In genomic region chr7:29881724-29882123, GRCh38 we compare ENCODE assay signal across 31 cellular contexts.
DNase-seq lines count a peak whose midpoint lies in the region; FAIRE-seq and TF ChIP-seq lines count a peak whose summit lies in the region.
"Had no signal": no experiment of that assay in that cellular context is flagged by ENCODE, and none has a peak within 500 bp of the region (broad histone marks: within the 10 kb centered on the region; RNA-seq: fewer than 3 reads in every experiment).

No MANE protein-coding gene starts in this region.

- H4K8ac ChIP-seq in H9 (replicated peaks; ENCODE audit: insufficient read length, low read depth, low read length) (no peak overlapping the region), H1 (ENCODE audit: extremely low read depth, insufficient read depth, low read length) (no peak overlapping the region)

- peaks cover 4% of the 10 kb centered on the region; the same call in 1 of the 2 replicates for H3K4me1 ChIP-seq in H9 (ENCODE audit: insufficient read depth, low read length)
- H3K4me1 ChIP-seq in H1 (replicated peaks in 1 of 4; ENCODE audit: control insufficient read depth in 3 of 4, insufficient read depth in 4 of 4, low read length in 3 of 4), result peaks cover 7 to 15% (median 15%) of the 10 kb centered on the region in 4 experiments
- H3K4me1 ChIP-seq: left lung, SJCRH30 had no signal

- no peaks in the 10 kb centered on the region for H3K36me3 ChIP-seq in H1 (ENCODE audit: control insufficient read depth in 2 of 4, insufficient read depth in 4 of 4, low read length in 3 of 4)
- H3K36me3 ChIP-seq: heart left ventricle, left lung, SJCRH30, thyroid gland had no signal

- H3K27me3 Mint-ChIP-seq in H9 (ENCODE audit: low read depth) (no peaks in the 10 kb centered on the region), nephron (ENCODE audit: low read depth) (peaks cover 30% of the 10 kb centered on the region)

- H4K20me1 ChIP-seq in H9 (ENCODE audit: control insufficient read depth, insufficient read depth, insufficient read length) (no peaks in the 10 kb centered on the region), H1 (replicated peaks in 1 of 2; ENCODE audit: control insufficient read depth in 1 of 2, insufficient read depth in 2 of 2, low read length in 2 of 2) (no peaks in the 10 kb centered on the region)

- H2AFZ ChIP-seq in H9 (ENCODE audit: low read length) (no peak overlapping the region), H1 (ENCODE audit: low read length) (peak overlapping the region; percentile 77; the same call in 1 of the 2 replicates)

- no peak overlapping the region for H2BK15ac ChIP-seq in H9 (ENCODE audit: low read depth, low read length)
- no peak overlapping the region for H2BK15ac ChIP-seq in H1 (ENCODE audit: low read length)

- CTCF ChIA-PET in H1 (lab: Charles Lee; ENCODE audit: partially characterized antibody), result interaction anchor here (0.9 to 5.2 kb wide), 18 partner anchors 10 to 400 kb away, joined by 3 to 18 read pairs (median 3); no protein-coding TSS in a partner anchor

- POLR2A ChIA-PET in H1 (lab: Charles Lee; ENCODE audit: partially characterized antibody), result interaction anchor here (1.2 to 1.6 kb wide), 2 partner anchors 10 to 240 kb away, joined by 3 read pairs; no protein-coding TSS in a partner anchor

- no peaks in the 10 kb centered on the region for H3K23me2 ChIP-seq in H9 (ENCODE audit: insufficient read length, low read depth, low read length, poor library complexity, severe bottlenecking)
- peaks cover 10% of the 10 kb centered on the region for H3K23me2 ChIP-seq in H1 (ENCODE audit: low read depth, low read length)

- H2BK20ac ChIP-seq in H9 (ENCODE audit: low read depth, low read length, poor library complexity, severe bottlenecking) (no peak overlapping the region), H1 (ENCODE audit: low read length) (no peak overlapping the region)

- H3K4ac ChIP-seq in H9 (ENCODE audit: low read depth, low read length), result no peak overlapping the region
- H3K4ac ChIP-seq in H1 (replicated peaks; ENCODE audit: insufficient read length, low read depth, low read length), result no peak overlapping the region

- H3K23ac ChIP-seq in H9 (ENCODE audit: insufficient read length, low read depth, low read length), result no peak overlapping the region
- no peak overlapping the region for H3K23ac ChIP-seq in H1 (ENCODE audit: insufficient read length)

- H3K14ac ChIP-seq in H9 (ENCODE audit: insufficient read depth, low read length), result no peak overlapping the region
- H3K14ac ChIP-seq in H1 (ENCODE audit: insufficient read length), result no peak overlapping the region

- H3T11ph ChIP-seq in H9 (ENCODE audit: low read length), result no peak overlapping the region

- H2BK12ac ChIP-seq in H9 (ENCODE audit: insufficient read length, low read depth, low read length) (no peak overlapping the region), H1 (ENCODE audit: low read depth, low read length) (peak overlapping the region; percentile 41; the same call in 1 of the 2 replicates)

- H3K18ac ChIP-seq in H9 (ENCODE audit: insufficient read length, low read depth, low read length), result no peak overlapping the region
- 0 out of 2 replicates have a peak overlapping the region, but pooled peaks have one; percentile 44 for H3K18ac ChIP-seq in H1 (ENCODE audit: extremely low read depth, low read length)

- FAIRE-seq in H1 (lab: Jason Lieb, UNC), result peak; percentile 84
- FAIRE-seq: RCC 7860 had no signal

- no peak overlapping the region for H3K4me2 ChIP-seq in H9 (ENCODE audit: insufficient read depth, insufficient read length, low read length)
- H3K4me2 ChIP-seq in H1 (ENCODE audit: insufficient read depth in 1 of 2, low read depth in 2 of 2, low read length in 2 of 2), result peak overlapping the region; percentile 37 to 41; a peak in 2 of 4 replicates

- H4K91ac ChIP-seq in H9 (ENCODE audit: insufficient read length, low read depth, low read length) (no peak overlapping the region), H1 (replicated peaks; ENCODE audit: insufficient read length, low read length) (no peak overlapping the region)

- TF ChIP-seq CTCF in H9 (conservative IDR thresholded peaks at IDR 0.05) (peak; percentile 48; the same call in 2 of the 3 replicates), H1 (IDR thresholded peaks at IDR 0.05; ENCODE audit: control extremely low read depth in 1 of 3, insufficient read depth in 1 of 3, low read depth in 1 of 3, low read length in 3 of 3) (peak; percentile 24 to 55 (median 47)), nephron (IDR thresholded peaks at IDR 0.05; ENCODE audit: unreplicated experiment in 3 of 3) (no peak)

- H3K4me1 Mint-ChIP-seq in H9 (peaks cover 28 to 33% of the 10 kb centered on the region in 2 experiments), nephron (peaks cover 29% of the 10 kb centered on the region)

- no peak overlapping the region for H3K9ac ChIP-seq in H9 (ENCODE audit: extremely low read depth, insufficient read length, low read length)
- no peak overlapping the region for H3K9ac ChIP-seq in H1 (replicated peaks in 1 of 4; ENCODE audit: extremely low read depth in 1 of 4, low read depth in 3 of 4, low read length in 3 of 4)

- no peak for TF ChIP-seq POLR2A in H1 (IDR thresholded peaks at IDR 0.05; ENCODE audit: control extremely low read depth in 1 of 2, low read depth in 2 of 2, low read length in 2 of 2)

- no CpG with 5 or more reads among the region's 7 CpGs for WGBS in H9 (ENCODE audit: extremely low coverage, insufficient read length, low lambda C conversion rate)
- 22% methylated on average over 7 of the region's 7 CpGs; no CpG with 5 or more reads in 1 of the 2 experiments for WGBS in H1 (ENCODE audit: extremely low coverage in 1 of 2, insufficient coverage in 1 of 2, insufficient read length in 1 of 2, insufficient replicate concordance in 2 of 2, low coverage in 1 of 2, low lambda C conversion rate in 2 of 2, missing lambda C conversion rate in 1 of 2), 2 experiments

- H3K79me2 ChIP-seq in H9 (ENCODE audit: insufficient read depth, low read length) (no peaks in the 10 kb centered on the region), H1 (ENCODE audit: control insufficient read depth in 1 of 2, insufficient read depth in 2 of 2, low read length in 2 of 2) (0 out of 4 replicates have a peak, but pooled peaks cover 0 to 3% of the 10 kb centered on the region in 2 experiments)

- H2BK5ac ChIP-seq in H9 (ENCODE audit: insufficient read length, low read length), result no peak overlapping the region
- H2BK5ac ChIP-seq in H1 (ENCODE audit: low read depth, low read length), result 0 out of 2 replicates have a peak overlapping the region, but pooled peaks have one; percentile 36

- H3K27ac ChIP-seq in H9 (ENCODE audit: insufficient read length, low read depth, low read length) (no peak overlapping the region), H1 (ENCODE audit: low read depth, low read length) (no peak overlapping the region)
- H3K27ac ChIP-seq: coronary artery, heart left ventricle, left lung, SJCRH30, skin epidermis, thyroid gland had no signal

- H3K79me1 ChIP-seq in H9 (ENCODE audit: insufficient read depth, low read depth, low read length, poor library complexity, severe bottlenecking), result no peaks in the 10 kb centered on the region
- H3K79me1 ChIP-seq in H1 (ENCODE audit: low read depth, low read length), result no peaks in the 10 kb centered on the region; the same call in 1 of the 2 replicates

- H3K9me3 ChIP-seq in H9 (ENCODE audit: control insufficient read depth, low read depth, low read length), result no peaks in the 10 kb centered on the region
- H3K9me3 ChIP-seq in H1 (ENCODE audit: insufficient read depth in 2 of 2, low read depth in 1 of 2, low read length in 1 of 2), result no peaks in the 10 kb centered on the region
- H3K9me3 ChIP-seq: heart left ventricle, left lung, SJCRH30, thyroid gland had no signal

- H3K27ac Mint-ChIP-seq in H9, result peak overlapping the region in 1 of 3 experiments; percentile 77; a peak in 1 of 7 replicates
- H3K27ac Mint-ChIP-seq in nephron, result peak overlapping the region in 2 of 3 experiments; percentile 7 to 40
- H3K27ac Mint-ChIP-seq: activated CD4-positive, alpha-beta memory T cell treated with anti-CD3 and anti-CD28 coated beads for 36 hours; activated naive CD4-positive, alpha-beta T cell treated with anti-CD3 and anti-CD28 coated beads, Interleukin-2, amount 10 ng/mL, durations not matched to agents 7 days and 5 days; activated T-helper 1 cell treated with anti-CD3 and anti-CD28 coated beads, Interleukin-12 subunit alpha, Interleukin-12 subunit beta, Interleukin-2, Interleukin-4 antibody, amounts not matched to agents 30 ng/mL and 10 ng/mL and 1 ng/mL, durations not matched to agents 14 hours and 24 hours and 36 hours; CD4-positive, alpha-beta T cell; effector memory CD8-positive, alpha-beta T cell; stimulated activated naive CD8-positive, alpha-beta T cell treated with anti-CD3 and anti-CD28 coated beads, Interleukin-15, amount 100 ng/mL, for 72 hours; T-cell had no signal

- H2BK120ac ChIP-seq in H9 (ENCODE audit: low read depth, low read length, poor library complexity, severe bottlenecking) (no peak overlapping the region), H1 (replicated peaks; ENCODE audit: low read depth, low read length) (no peak overlapping the region)

- H3K4me3 Mint-ChIP-seq in H9, result peak overlapping the region in 1 of 2 experiments; percentile 18; a peak in 1 of 5 replicates
- no peak overlapping the region for H3K4me3 Mint-ChIP-seq in nephron
- H3K4me3 Mint-ChIP-seq: activated CD4-positive, alpha-beta memory T cell treated with anti-CD3 and anti-CD28 coated beads for 36 hours; activated naive CD4-positive, alpha-beta T cell treated with anti-CD3 and anti-CD28 coated beads, Interleukin-2, amount 10 ng/mL, durations not matched to agents 7 days and 5 days; activated T-helper 1 cell treated with anti-CD3 and anti-CD28 coated beads, Interleukin-12 subunit alpha, Interleukin-12 subunit beta, Interleukin-2, Interleukin-4 antibody, amounts not matched to agents 30 ng/mL and 10 ng/mL and 1 ng/mL, durations not matched to agents 14 hours and 24 hours and 36 hours; effector memory CD8-positive, alpha-beta T cell; stimulated activated naive CD8-positive, alpha-beta T cell treated with anti-CD3 and anti-CD28 coated beads, Interleukin-15, amount 100 ng/mL, for 72 hours; T-cell had no signal

- no peak overlapping the region for H3K4me3 ChIP-seq in H1 (ENCODE audit: extremely low read depth in 1 of 4, insufficient read depth in 2 of 4, low read depth in 3 of 4, low read length in 4 of 4)
- H3K4me3 ChIP-seq: coronary artery, heart left ventricle, left lung, SJCRH30, skin epidermis, thyroid gland had no signal

- H3K56ac ChIP-seq in H9 (ENCODE audit: insufficient read length, low read depth, low read length) (no peak overlapping the region), H1 (replicated peaks; ENCODE audit: insufficient read length, low read depth, low read length) (no peak overlapping the region)

- H3K9me3 Mint-ChIP-seq in H9 (no peaks in the 10 kb centered on the region), nephron (no peaks in the 10 kb centered on the region)
- H3K9me3 Mint-ChIP-seq: activated CD4-positive, alpha-beta memory T cell treated with anti-CD3 and anti-CD28 coated beads for 36 hours; activated naive CD4-positive, alpha-beta T cell treated with anti-CD3 and anti-CD28 coated beads, Interleukin-2, amount 10 ng/mL, durations not matched to agents 7 days and 5 days; activated T-helper 1 cell treated with anti-CD3 and anti-CD28 coated beads, Interleukin-12 subunit alpha, Interleukin-12 subunit beta, Interleukin-2, Interleukin-4 antibody, amounts not matched to agents 30 ng/mL and 10 ng/mL and 1 ng/mL, durations not matched to agents 14 hours and 24 hours and 36 hours; CD4-positive, alpha-beta T cell; effector memory CD8-positive, alpha-beta T cell; stimulated activated naive CD8-positive, alpha-beta T cell treated with anti-CD3 and anti-CD28 coated beads, Interleukin-15, amount 100 ng/mL, for 72 hours; T-cell had no signal

- TF ChIP-seq EP300 in H1 (IDR thresholded peaks at IDR 0.05; ENCODE audit: borderline replicate concordance in 1 of 2, low read depth in 2 of 2, low read length in 2 of 2), result no peak

- no peak overlapping the region for H4K5ac ChIP-seq in H9 (ENCODE audit: insufficient read length, low read depth, low read length)
- H4K5ac ChIP-seq in H1 (ENCODE audit: insufficient read length, low read depth, low read length), result no peak overlapping the region

- H2AK5ac ChIP-seq in H9 (ENCODE audit: insufficient read length, low read length) (no peak overlapping the region), H1 (ENCODE audit: low read depth, low read length) (no peak overlapping the region)

- H3K27me3 ChIP-seq in H9 (ENCODE audit: insufficient read depth, low read length) (no peaks in the 10 kb centered on the region), H1 (replicated peaks in 1 of 4; ENCODE audit: control insufficient read depth in 3 of 4, extremely low read depth in 1 of 4, insufficient read depth in 3 of 4, low read length in 3 of 4) (no peaks in the 10 kb centered on the region)
- H3K27me3 ChIP-seq: SJCRH30, thyroid gland had no signal

- peak; percentile 61 to 72 for TF ChIP-seq RAD21 in H1 (IDR thresholded peaks at IDR 0.05 in 1 of 2, conservative IDR thresholded peaks at IDR 0.05 in 1 of 2; ENCODE audit: low read depth in 2 of 2, low read length in 2 of 2)

- no peaks in the 10 kb centered on the region for H3K36me3 Mint-ChIP-seq in H9 (ENCODE audit: insufficient read depth in 1 of 3, low read depth in 3 of 3)
- peaks cover 5% of the 10 kb centered on the region for H3K36me3 Mint-ChIP-seq in nephron (ENCODE audit: low read depth)
- H3K36me3 Mint-ChIP-seq: activated CD4-positive, alpha-beta memory T cell treated with anti-CD3 and anti-CD28 coated beads for 36 hours; activated naive CD4-positive, alpha-beta T cell treated with anti-CD3 and anti-CD28 coated beads, Interleukin-2, amount 10 ng/mL, durations not matched to agents 7 days and 5 days; T-cell had no signal

- DNase-seq in NCI-H146 (lab: John Stamatoyannopoulos, UW) (peak; percentile 29), NCI-H146 treated with DMSO at 0.1 percent for 48 hours (lab: John Stamatoyannopoulos, UW; ENCODE audit: unreplicated experiment) (no peak), H9 (peak; percentile 83), H1 (ENCODE audit: low read depth in 1 of 2, low spot score in 2 of 2) (peak; percentile 29 to 61), AG20443 (ENCODE audit: low spot score) (no peak), RPMI8226 (no peak)
- no peak for DNase-seq in central memory CD4-positive, alpha-beta T cell
- DNase-seq: 8988T; activated CD4-positive, alpha-beta memory T cell treated with anti-CD3 and anti-CD28 coated beads for 36 hours; activated CD8-positive, alpha-beta memory T cell treated with anti-CD3 and anti-CD28 coated beads, Interleukin-2, amount 50 U/mL, for 4 hours; activated naive CD4-positive, alpha-beta T cell treated with anti-CD3 and anti-CD28 coated beads, Interleukin-2, amount 10 ng/mL, durations not matched to agents 7 days and 5 days; AML-193; CD4-positive, alpha-beta T cell; effector memory CD8-positive, alpha-beta T cell; foreskin fibroblast; GOT3; heart left ventricle; left lung; mesenchymal stem cell; NCI-H1105; NCI-H2081 treated with DMSO at 0.1 percent for 48 hours; NCI-H526 treated with DMSO at 0.1 percent for 48 hours; stimulated activated naive CD8-positive, alpha-beta T cell treated with anti-CD3 and anti-CD28 coated beads, Interleukin-15, amount 100 ng/mL, for 72 hours; T-cell; thyroid gland had no signal

Comparison
In these comparisons a context has a peak if more than half of its experiments do, and no peak if none do; other contexts are left out.
1. DNase-seq: peak in NCI-H146 (single experiment), H9 (single experiment) and H1 (2 of 2); none in NCI-H146 treated with DMSO at 0.1 percent for 48 hours (single experiment), AG20443 (single experiment), RPMI8226 (single experiment) and central memory CD4-positive, alpha-beta T cell (single experiment).
2. CTCF ChIP-seq: peak in H9 (single experiment) and H1 (3 of 3); none in nephron (0 of 3).